Comparison of ENCODE assay signal across 1 cellular context in the genomic region with DNA sequence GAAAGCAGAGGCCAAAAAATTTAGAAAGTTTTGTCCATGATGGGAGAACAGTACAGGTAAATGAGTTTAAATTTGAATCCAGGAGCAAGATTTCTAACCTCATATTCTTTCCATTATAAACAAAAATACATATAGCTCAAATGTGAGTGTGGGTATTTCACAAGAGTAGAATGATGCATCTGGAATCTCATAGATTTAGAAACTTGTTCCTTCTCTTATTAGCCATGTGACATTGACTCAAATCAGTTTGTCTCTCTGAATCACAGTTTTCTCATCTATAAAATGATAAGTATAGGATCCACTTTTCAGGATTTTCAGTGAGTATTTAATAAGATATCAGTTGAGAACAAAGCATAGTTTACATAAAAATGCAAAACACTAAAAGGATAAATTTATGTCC.
TF ChIP-seq lines count a peak whose summit lies in the region.

No MANE protein-coding gene starts in this region.

TF ChIP-seq in SK-N-SH, 30 proteins besides CTCF, POLR2A, EP300 and RAD21 (continued from another document):
- TF ChIP-seq, protein P1, sequence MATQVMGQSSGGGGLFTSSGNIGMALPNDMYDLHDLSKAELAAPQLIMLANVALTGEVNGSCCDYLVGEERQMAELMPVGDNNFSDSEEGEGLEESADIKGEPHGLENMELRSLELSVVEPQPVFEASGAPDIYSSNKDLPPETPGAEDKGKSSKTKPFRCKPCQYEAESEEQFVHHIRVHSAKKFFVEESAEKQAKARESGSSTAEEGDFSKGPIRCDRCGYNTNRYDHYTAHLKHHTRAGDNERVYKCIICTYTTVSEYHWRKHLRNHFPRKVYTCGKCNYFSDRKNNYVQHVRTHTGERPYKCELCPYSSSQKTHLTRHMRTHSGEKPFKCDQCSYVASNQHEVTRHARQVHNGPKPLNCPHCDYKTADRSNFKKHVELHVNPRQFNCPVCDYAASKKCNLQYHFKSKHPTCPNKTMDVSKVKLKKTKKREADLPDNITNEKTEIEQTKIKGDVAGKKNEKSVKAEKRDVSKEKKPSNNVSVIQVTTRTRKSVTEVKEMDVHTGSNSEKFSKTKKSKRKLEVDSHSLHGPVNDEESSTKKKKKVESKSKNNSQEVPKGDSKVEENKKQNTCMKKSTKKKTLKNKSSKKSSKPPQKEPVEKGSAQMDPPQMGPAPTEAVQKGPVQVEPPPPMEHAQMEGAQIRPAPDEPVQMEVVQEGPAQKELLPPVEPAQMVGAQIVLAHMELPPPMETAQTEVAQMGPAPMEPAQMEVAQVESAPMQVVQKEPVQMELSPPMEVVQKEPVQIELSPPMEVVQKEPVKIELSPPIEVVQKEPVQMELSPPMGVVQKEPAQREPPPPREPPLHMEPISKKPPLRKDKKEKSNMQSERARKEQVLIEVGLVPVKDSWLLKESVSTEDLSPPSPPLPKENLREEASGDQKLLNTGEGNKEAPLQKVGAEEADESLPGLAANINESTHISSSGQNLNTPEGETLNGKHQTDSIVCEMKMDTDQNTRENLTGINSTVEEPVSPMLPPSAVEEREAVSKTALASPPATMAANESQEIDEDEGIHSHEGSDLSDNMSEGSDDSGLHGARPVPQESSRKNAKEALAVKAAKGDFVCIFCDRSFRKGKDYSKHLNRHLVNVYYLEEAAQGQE (IDR thresholded peaks at IDR 0.05; ENCODE audit: low read depth, low read length), result no peak
- TF ChIP-seq RCOR1 (IDR thresholded peaks at IDR 0.05; ENCODE audit: low read length) (no peak), TEAD4 (IDR thresholded peaks at IDR 0.05; ENCODE audit: borderline replicate concordance, insufficient read depth) (no peak), GABPA (IDR thresholded peaks at IDR 0.05; ENCODE audit: low read depth) (no peak), FOXM1 (IDR thresholded peaks at IDR 0.05; ENCODE audit: low read depth) (no peak), POLR2AphosphoS5 (IDR thresholded peaks at IDR 0.05; ENCODE audit: low read depth, low read length) (no peak)
- TF ChIP-seq, protein P2, sequence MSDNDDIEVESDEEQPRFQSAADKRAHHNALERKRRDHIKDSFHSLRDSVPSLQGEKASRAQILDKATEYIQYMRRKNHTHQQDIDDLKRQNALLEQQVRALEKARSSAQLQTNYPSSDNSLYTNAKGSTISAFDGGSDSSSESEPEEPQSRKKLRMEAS (IDR thresholded peaks at IDR 0.05; ENCODE audit: low read depth), result no peak
TF ChIP-seq in SK-N-SH: peak in this region for 0.
